ENCODE assay signal across 39 cellular contexts in genomic region chr18:62496262-62496661, GRCh38.
"Had no signal": no experiment of that assay in that cellular context is flagged by ENCODE, and none has a peak within 500 bp of the region (broad histone marks: within the 10 kb centered on the region; RNA-seq: fewer than 3 reads in every experiment).

No MANE protein-coding gene starts in this region.

- H3K27me3 ChIP-seq: adrenal gland, ascending aorta, body of pancreas, brain microvascular endothelial cell, breast epithelium, cardiac muscle cell had no signal

- H3K4me1 ChIP-seq: adrenal gland, ascending aorta, breast epithelium had no signal

- H3K4me3 ChIP-seq: adrenal gland, ascending aorta, body of pancreas, breast epithelium, cardiac muscle cell had no signal

- ATAC-seq: activated naive CD4-positive, alpha-beta T cell treated with anti-CD3 and anti-CD28 coated beads, Interleukin-2, amount 50 U/mL, for 72 hours; activated naive CD8-positive, alpha-beta T cell treated with anti-CD3 and anti-CD28 coated beads, Interleukin-2, amount 50 U/mL, for 24 hours; activated T-cell treated with anti-CD3 and anti-CD28 coated beads, Interleukin-2, amount 50 U/mL, for 4 hours; activated T-cell treated with anti-CD3 and anti-CD28 coated beads, Interleukin-2, amount 50 U/mL, for 72 hours; activated T-helper 17 cell treated with anti-CD3 and anti-CD28 coated beads, Interleukin-2, amount 50 U/mL, for 72 hours; body of pancreas had no signal

- FAIRE-seq: astrocyte, bronchial epithelial cell had no signal

- H3K27me3 Mint-ChIP-seq: activated naive CD4-positive, alpha-beta T cell treated with anti-CD3 and anti-CD28 coated beads, Interleukin-2, amount 50 U/mL, for 24 hours had no signal

- H3K9me3 ChIP-seq: adrenal gland, ascending aorta, body of pancreas, breast epithelium had no signal

- H3K27ac Mint-ChIP-seq: activated naive CD4-positive, alpha-beta T cell treated with anti-CD3 and anti-CD28 coated beads for 36 hours; activated naive CD4-positive, alpha-beta T cell treated with anti-CD3 and anti-CD28 coated beads, Interleukin-2, amount 10 ng/mL, durations not matched to agents 7 days and 5 days; activated naive CD4-positive, alpha-beta T cell treated with anti-CD3 and anti-CD28 coated beads, Interleukin-2, amount 50 U/mL, for 24 hours; activated naive CD4-positive, alpha-beta T cell treated with anti-CD3 and anti-CD28 coated beads, Interleukin-2, amount 50 U/mL, for 72 hours; activated naive CD8-positive, alpha-beta T cell; activated naive CD8-positive, alpha-beta T cell treated with anti-CD3 and anti-CD28 coated beads for 36 hours; activated naive CD8-positive, alpha-beta T cell treated with anti-CD3 and anti-CD28 coated beads, Interleukin-2, amount 10 ng/mL, durations not matched to agents 7 days and 5 days; activated naive CD8-positive, alpha-beta T cell treated with anti-CD3 and anti-CD28 coated beads, Interleukin-2, amount 50 U/mL, for 24 hours; activated T-cell treated with anti-CD3 and anti-CD28 coated beads, Interleukin-2, amount 50 U/mL, for 24 hours; activated T-cell treated with anti-CD3 and anti-CD28 coated beads, Interleukin-2, amount 50 U/mL, for 72 hours; activated T-helper 1 cell treated with anti-CD3 and anti-CD28 coated beads, Interleukin-12 subunit alpha, Interleukin-12 subunit beta, Interleukin-2, Interleukin-4 antibody, amounts not matched to agents 30 ng/mL and 10 ng/mL and 1 ng/mL, durations not matched to agents 14 hours and 24 hours and 36 hours; activated T-helper 17 cell treated with anti-CD3 and anti-CD28 coated beads, Interleukin-2, amount 50 U/mL, for 72 hours; activated T-helper 2 cell treated with anti-CD3 and anti-CD28 coated beads, Interferon-gamma antibody, Interleukin-2, Interleukin-4, amounts not matched to agents 10 μg/mL and 5 μg/mL and 100 μg/mL, durations not matched to agents 14 hours and 24 hours and 36 hours had no signal

- H3K36me3 Mint-ChIP-seq: activated naive CD4-positive, alpha-beta T cell treated with anti-CD3 and anti-CD28 coated beads, Interleukin-2, amount 10 ng/mL, durations not matched to agents 7 days and 5 days; activated naive CD4-positive, alpha-beta T cell treated with anti-CD3 and anti-CD28 coated beads, Interleukin-2, amount 50 U/mL, for 24 hours; activated naive CD4-positive, alpha-beta T cell treated with anti-CD3 and anti-CD28 coated beads, Interleukin-2, amount 50 U/mL, for 72 hours; activated naive CD8-positive, alpha-beta T cell treated with anti-CD3 and anti-CD28 coated beads for 36 hours; brain had no signal

- H3K4me1 Mint-ChIP-seq: activated naive CD4-positive, alpha-beta T cell treated with anti-CD3 and anti-CD28 coated beads, Interleukin-2, amount 10 ng/mL, durations not matched to agents 7 days and 5 days; activated naive CD4-positive, alpha-beta T cell treated with anti-CD3 and anti-CD28 coated beads, Interleukin-2, amount 50 U/mL, for 24 hours; activated naive CD8-positive, alpha-beta T cell treated with anti-CD3 and anti-CD28 coated beads for 36 hours; activated naive CD8-positive, alpha-beta T cell treated with anti-CD3 and anti-CD28 coated beads, Interleukin-2, amount 10 ng/mL, durations not matched to agents 7 days and 5 days; activated naive CD8-positive, alpha-beta T cell treated with anti-CD3 and anti-CD28 coated beads, Interleukin-2, amount 50 U/mL, for 24 hours; activated T-helper 17 cell treated with anti-CD3 and anti-CD28 coated beads, Interleukin-2, amount 50 U/mL, for 72 hours; central memory CD8-positive, alpha-beta T cell had no signal

- DNase-seq: activated effector memory CD4-positive, alpha-beta T cell treated with anti-CD3 and anti-CD28 coated beads, Interleukin-2, amount 50 U/mL, for 16 hours; activated effector memory CD4-positive, alpha-beta T cell treated with Interleukin-2 at 50 U/mL for 16 hours; activated gamma-delta T cell; activated gamma-delta T cell treated with Interleukin-2 at 50 U/mL for 16 hours; activated naive CD4-positive, alpha-beta T cell; activated naive CD4-positive, alpha-beta T cell treated with anti-CD3 and anti-CD28 coated beads for 36 hours; activated naive CD4-positive, alpha-beta T cell treated with anti-CD3 and anti-CD28 coated beads, Interleukin-2, amount 10 ng/mL, durations not matched to agents 7 days and 5 days; activated naive CD4-positive, alpha-beta T cell treated with anti-CD3 and anti-CD28 coated beads, Interleukin-2, amount 50 U/mL, for 16 hours; activated naive CD4-positive, alpha-beta T cell treated with Interleukin-2 at 50 U/mL for 16 hours; activated naive CD8-positive, alpha-beta T cell treated with anti-CD3 and anti-CD28 coated beads for 36 hours; activated naive CD8-positive, alpha-beta T cell treated with anti-CD3 and anti-CD28 coated beads, Interleukin-2, amount 10 ng/mL, durations not matched to agents 7 days and 5 days; activated naive CD8-positive, alpha-beta T cell treated with anti-CD3 and anti-CD28 coated beads, Interleukin-2, amount 50 U/mL, for 24 hours; activated T-cell treated with anti-CD3 and anti-CD28 coated beads, Interleukin-2, amount 50 U/mL, for 24 hours; activated T-cell treated with anti-CD3 and anti-CD28 coated beads, Interleukin-2, amount 50 U/mL, for 4 hours; activated T-cell treated with anti-CD3 and anti-CD28 coated beads, Interleukin-2, amount 50 U/mL, for 48 hours; activated T-cell treated with anti-CD3 and anti-CD28 coated beads, Interleukin-2, amount 50 U/mL, for 72 hours; adrenal gland; amniotic stem cell; amygdala; anterior cingulate cortex; aorta; body of pancreas; brain microvascular endothelial cell; caudate nucleus; central memory CD4-positive, alpha-beta T cell; cerebellar nuclear complex had no signal

- H3K9me3 Mint-ChIP-seq: activated naive CD4-positive, alpha-beta T cell treated with anti-CD3 and anti-CD28 coated beads for 36 hours; activated naive CD4-positive, alpha-beta T cell treated with anti-CD3 and anti-CD28 coated beads, Interleukin-2, amount 10 ng/mL, durations not matched to agents 7 days and 5 days; activated naive CD4-positive, alpha-beta T cell treated with anti-CD3 and anti-CD28 coated beads, Interleukin-2, amount 50 U/mL, for 24 hours; activated naive CD4-positive, alpha-beta T cell treated with anti-CD3 and anti-CD28 coated beads, Interleukin-2, amount 50 U/mL, for 72 hours; activated naive CD8-positive, alpha-beta T cell treated with anti-CD3 and anti-CD28 coated beads for 36 hours; activated naive CD8-positive, alpha-beta T cell treated with anti-CD3 and anti-CD28 coated beads, Interleukin-2, amount 10 ng/mL, durations not matched to agents 7 days and 5 days; activated naive CD8-positive, alpha-beta T cell treated with anti-CD3 and anti-CD28 coated beads, Interleukin-2, amount 50 U/mL, for 24 hours; activated T-cell treated with anti-CD3 and anti-CD28 coated beads, Interleukin-2, amount 50 U/mL, for 24 hours; activated T-cell treated with anti-CD3 and anti-CD28 coated beads, Interleukin-2, amount 50 U/mL, for 4 hours; activated T-cell treated with anti-CD3 and anti-CD28 coated beads, Interleukin-2, amount 50 U/mL, for 72 hours; activated T-helper 1 cell treated with anti-CD3 and anti-CD28 coated beads, Interleukin-12 subunit alpha, Interleukin-12 subunit beta, Interleukin-2, Interleukin-4 antibody, amounts not matched to agents 30 ng/mL and 10 ng/mL and 1 ng/mL, durations not matched to agents 14 hours and 24 hours and 36 hours; activated T-helper 17 cell treated with anti-CD3 and anti-CD28 coated beads, Interleukin-2, amount 50 U/mL, for 72 hours; activated T-helper 2 cell treated with anti-CD3 and anti-CD28 coated beads, Interferon-gamma antibody, Interleukin-2, Interleukin-4, amounts not matched to agents 10 μg/mL and 5 μg/mL and 100 μg/mL, durations not matched to agents 14 hours and 24 hours and 36 hours; brain; central memory CD8-positive, alpha-beta T cell had no signal

- H3K4me3 Mint-ChIP-seq: activated naive CD4-positive, alpha-beta T cell treated with anti-CD3 and anti-CD28 coated beads for 36 hours; activated naive CD4-positive, alpha-beta T cell treated with anti-CD3 and anti-CD28 coated beads, Interleukin-2, amount 10 ng/mL, durations not matched to agents 7 days and 5 days; activated naive CD4-positive, alpha-beta T cell treated with anti-CD3 and anti-CD28 coated beads, Interleukin-2, amount 50 U/mL, for 24 hours; activated naive CD8-positive, alpha-beta T cell; activated naive CD8-positive, alpha-beta T cell treated with anti-CD3 and anti-CD28 coated beads for 36 hours; activated naive CD8-positive, alpha-beta T cell treated with anti-CD3 and anti-CD28 coated beads, Interleukin-2, amount 10 ng/mL, durations not matched to agents 7 days and 5 days; activated naive CD8-positive, alpha-beta T cell treated with anti-CD3 and anti-CD28 coated beads, Interleukin-2, amount 50 U/mL, for 24 hours; activated T-cell treated with anti-CD3 and anti-CD28 coated beads, Interleukin-2, amount 50 U/mL, for 24 hours; activated T-cell treated with anti-CD3 and anti-CD28 coated beads, Interleukin-2, amount 50 U/mL, for 4 hours; activated T-cell treated with anti-CD3 and anti-CD28 coated beads, Interleukin-2, amount 50 U/mL, for 72 hours; activated T-helper 1 cell treated with anti-CD3 and anti-CD28 coated beads, Interleukin-12 subunit alpha, Interleukin-12 subunit beta, Interleukin-2, Interleukin-4 antibody, amounts not matched to agents 30 ng/mL and 10 ng/mL and 1 ng/mL, durations not matched to agents 14 hours and 24 hours and 36 hours; activated T-helper 17 cell treated with anti-CD3 and anti-CD28 coated beads, Interleukin-2, amount 50 U/mL, for 72 hours; brain; central memory CD8-positive, alpha-beta T cell had no signal

- H3K27ac ChIP-seq: adrenal gland, ascending aorta, body of pancreas, brain microvascular endothelial cell, breast epithelium, cardiac muscle cell had no signal

- H3K36me3 ChIP-seq: adrenal gland, ascending aorta, brain microvascular endothelial cell, breast epithelium, cardiac muscle cell had no signal
